12 cellular contexts compared by ENCODE assay signal in the genomic region with DNA sequence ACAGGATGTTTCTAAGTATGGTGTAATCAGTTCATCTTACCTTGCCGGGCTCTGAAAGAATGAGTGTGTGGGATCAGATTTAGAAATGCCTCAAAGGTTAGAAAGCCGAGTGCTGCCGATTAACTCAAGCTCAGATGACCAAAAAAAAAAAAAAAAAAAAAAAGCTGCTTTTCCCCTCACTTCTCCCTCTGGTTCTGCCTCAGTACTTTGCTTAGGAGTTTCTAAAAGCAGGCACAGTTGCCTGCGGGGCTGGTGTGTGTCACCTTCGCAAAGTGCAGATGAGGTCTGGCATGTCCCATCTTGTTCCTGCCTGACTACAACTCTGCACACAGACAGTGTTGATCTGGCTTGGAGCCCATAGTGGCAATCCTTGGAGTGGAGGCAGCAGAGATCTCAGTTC. TPM values are rescaled to one million over a fixed set of nuclear protein-coding genes. Genes with fewer than 3 reads are reported as not detected.
DNase-seq lines count a peak whose midpoint lies in the region; ATAC-seq and TF ChIP-seq lines count a peak whose summit lies in the region.
"Had no signal": no experiment of that assay in that cellular context is flagged by ENCODE, and none has a peak within 500 bp of the region (broad histone marks: within the 10 kb centered on the region; RNA-seq: fewer than 3 reads in every experiment).

No MANE protein-coding gene starts in this region.

- DNase-seq in H9 (no peak), SK-N-DZ (ENCODE audit: low spot score) (peak; percentile 4), Right ventricle myocardium superior (peak; percentile 58), progenitor cell of endocrine pancreas (ENCODE audit: low spot score, unreplicated experiment) (no peak), NCI-H2107 (lab: John Stamatoyannopoulos, UW) (no peak), NAMALWA (ENCODE audit: low spot score) (no peak)
- DNase-seq in activated T-helper 1 cell treated with anti-CD3 and anti-CD28 coated beads, Interleukin-12 subunit alpha, Interleukin-12 subunit beta, Interleukin-2, Interleukin-4 antibody, amounts not matched to agents 30 ng/mL and 10 ng/mL and 1 ng/mL, durations not matched to agents 14 hours and 24 hours and 36 hours (ENCODE audit: low spot score) = no peak
- DNase-seq: CD4-positive, CD25-positive, alpha-beta regulatory T cell had no signal

- no peak overlapping the region for H3K27ac ChIP-seq in H9 (ENCODE audit: insufficient read length, low read depth, low read length)
- H3K27ac ChIP-seq: neutrophil had no signal

- 0 out of 2 replicates have a peak, but pooled peaks cover 1% of the 10 kb centered on the region for H3K79me2 ChIP-seq in H9 (ENCODE audit: insufficient read depth, low read length)

- no peak overlapping the region for H2AFZ ChIP-seq in H9 (ENCODE audit: low read length)

- H2BK20ac ChIP-seq in H9 (ENCODE audit: low read depth, low read length, poor library complexity, severe bottlenecking) = no peak overlapping the region

- no peak overlapping the region for H2BK15ac ChIP-seq in H9 (ENCODE audit: low read depth, low read length)

- H4K8ac ChIP-seq in H9 (replicated peaks; ENCODE audit: insufficient read length, low read depth, low read length) = no peak overlapping the region

- H3K56ac ChIP-seq in H9 (ENCODE audit: insufficient read length, low read depth, low read length) = no peak overlapping the region

- H3K23me2 ChIP-seq in H9 (ENCODE audit: insufficient read length, low read depth, low read length, poor library complexity, severe bottlenecking) = no peaks in the 10 kb centered on the region

- H3K27me3 Mint-ChIP-seq in H9 (ENCODE audit: low read depth) = no peaks in the 10 kb centered on the region
- no peaks in the 10 kb centered on the region for H3K27me3 Mint-ChIP-seq in progenitor cell of endocrine pancreas
- H3K27me3 Mint-ChIP-seq in activated T-helper 1 cell treated with anti-CD3 and anti-CD28 coated beads, Interleukin-12 subunit alpha, Interleukin-12 subunit beta, Interleukin-2, Interleukin-4 antibody, amounts not matched to agents 30 ng/mL and 10 ng/mL and 1 ng/mL, durations not matched to agents 14 hours and 24 hours and 36 hours (ENCODE audit: insufficient read depth) = peaks cover 4% of the 10 kb centered on the region
- H3K27me3 Mint-ChIP-seq: CD4-positive, CD25-positive, alpha-beta regulatory T cell; dendritic cell treated with granulocyte-macrophage colony-stimulating factor and Interleukin-4, amounts not matched to agents 40 ng/mL and 50 ng/mL, for 4 days had no signal

- no peak overlapping the region for H3K14ac ChIP-seq in H9 (ENCODE audit: insufficient read depth, low read length)

- no peak overlapping the region for H2AK5ac ChIP-seq in H9 (ENCODE audit: insufficient read length, low read length)

- peaks cover 63 to 65% of the 10 kb centered on the region in 2 experiments for H3K4me1 Mint-ChIP-seq in H9
- peaks cover 45% of the 10 kb centered on the region for H3K4me1 Mint-ChIP-seq in progenitor cell of endocrine pancreas (ENCODE audit: low read depth)
- H3K4me1 Mint-ChIP-seq in activated T-helper 1 cell treated with anti-CD3 and anti-CD28 coated beads, Interleukin-12 subunit alpha, Interleukin-12 subunit beta, Interleukin-2, Interleukin-4 antibody, amounts not matched to agents 30 ng/mL and 10 ng/mL and 1 ng/mL, durations not matched to agents 14 hours and 24 hours and 36 hours (ENCODE audit: low read depth) = no peaks in the 10 kb centered on the region
- H3K4me1 Mint-ChIP-seq: CD4-positive, CD25-positive, alpha-beta regulatory T cell had no signal

- H3K4me2 ChIP-seq in H9 (ENCODE audit: insufficient read depth, insufficient read length, low read length) = peak overlapping the region; percentile 33

- H3K79me1 ChIP-seq in H9 (ENCODE audit: insufficient read depth, low read depth, low read length, poor library complexity, severe bottlenecking) = no peaks in the 10 kb centered on the region

- TF ChIP-seq CTCF in H9 (conservative IDR thresholded peaks at IDR 0.05) = no peak
- no peak for TF ChIP-seq CTCF in progenitor cell of endocrine pancreas (IDR thresholded peaks at IDR 0.05; ENCODE audit: unreplicated experiment)

- H3K27me3 ChIP-seq in H9 (ENCODE audit: insufficient read depth, low read length) = no peaks in the 10 kb centered on the region
- H3K27me3 ChIP-seq: neutrophil, tibial nerve had no signal

- H3K23ac ChIP-seq in H9 (ENCODE audit: insufficient read length, low read depth, low read length) = no peak overlapping the region

- H2BK12ac ChIP-seq in H9 (ENCODE audit: insufficient read length, low read depth, low read length) = peak overlapping the region; percentile 92

- no CpG with 5 or more reads among the region's 5 CpGs for WGBS in H9 (ENCODE audit: extremely low coverage, insufficient read length, low lambda C conversion rate)

- no peaks in the 10 kb centered on the region for H3K9me3 ChIP-seq in H9 (ENCODE audit: control insufficient read depth, low read depth, low read length)
- H3K9me3 ChIP-seq: neutrophil, tibial nerve had no signal

- H3K36me3 Mint-ChIP-seq in H9 (ENCODE audit: insufficient read depth in 1 of 3, low read depth in 3 of 3) (no peaks in the 10 kb centered on the region), progenitor cell of endocrine pancreas (ENCODE audit: insufficient read depth) (peaks cover 8% of the 10 kb centered on the region)
- no peaks in the 10 kb centered on the region for H3K36me3 Mint-ChIP-seq in activated T-helper 1 cell treated with anti-CD3 and anti-CD28 coated beads, Interleukin-12 subunit alpha, Interleukin-12 subunit beta, Interleukin-2, Interleukin-4 antibody, amounts not matched to agents 30 ng/mL and 10 ng/mL and 1 ng/mL, durations not matched to agents 14 hours and 24 hours and 36 hours (ENCODE audit: low read depth)
- H3K36me3 Mint-ChIP-seq: CD4-positive, CD25-positive, alpha-beta regulatory T cell had no signal

- H3K27ac Mint-ChIP-seq in H9 = peak overlapping the region; percentile 85 to 94 (median 90)
- H3K27ac Mint-ChIP-seq in progenitor cell of endocrine pancreas = peak overlapping the region; percentile 85
- H3K27ac Mint-ChIP-seq in activated T-helper 1 cell treated with anti-CD3 and anti-CD28 coated beads, Interleukin-12 subunit alpha, Interleukin-12 subunit beta, Interleukin-2, Interleukin-4 antibody, amounts not matched to agents 30 ng/mL and 10 ng/mL and 1 ng/mL, durations not matched to agents 14 hours and 24 hours and 36 hours = no peak overlapping the region
- H3K27ac Mint-ChIP-seq: CD4-positive, CD25-positive, alpha-beta regulatory T cell; dendritic cell treated with granulocyte-macrophage colony-stimulating factor and Interleukin-4, amounts not matched to agents 40 ng/mL and 50 ng/mL, for 4 days had no signal

- no peak overlapping the region for H3K4ac ChIP-seq in H9 (ENCODE audit: low read depth, low read length)

- H3K4me1 ChIP-seq in H9 (ENCODE audit: insufficient read depth, low read length) = peaks cover 4% of the 10 kb centered on the region; the same call in 1 of the 2 replicates

- H2BK5ac ChIP-seq in H9 (ENCODE audit: insufficient read length, low read length) = no peak overlapping the region

- no peak overlapping the region for H4K91ac ChIP-seq in H9 (ENCODE audit: insufficient read length, low read depth, low read length)

- ATAC-seq in Right ventricle myocardium superior (ENCODE audit: poor library complexity) (peak; percentile 83), HG02623 (IDR thresholded peaks at IDR 0.05; ENCODE audit: unreplicated experiment) (no peak)

- H3K9ac ChIP-seq in H9 (ENCODE audit: extremely low read depth, insufficient read length, low read length) = no peak overlapping the region

- intact Hi-C loops in Right ventricle myocardium superior (cut with DNase I) = no loop called here
- intact Hi-C loops in activated T-helper 1 cell treated with anti-CD3 and anti-CD28 coated beads, Interleukin-12 subunit alpha, Interleukin-12 subunit beta, Interleukin-2, Interleukin-4 antibody, amounts not matched to agents 30 ng/mL and 10 ng/mL and 1 ng/mL, durations not matched to agents 14 hours and 24 hours and 36 hours (cut with micrococcal nuclease) = no loop called here

- H4K20me1 ChIP-seq in H9 (ENCODE audit: control insufficient read depth, insufficient read depth, insufficient read length) = no peaks in the 10 kb centered on the region

- no peak overlapping the region for H2BK120ac ChIP-seq in H9 (ENCODE audit: low read depth, low read length, poor library complexity, severe bottlenecking)

- H3K9me3 Mint-ChIP-seq in H9 (no peaks in the 10 kb centered on the region), progenitor cell of endocrine pancreas (ENCODE audit: low read depth) (no peaks in the 10 kb centered on the region)
- no peaks in the 10 kb centered on the region for H3K9me3 Mint-ChIP-seq in activated T-helper 1 cell treated with anti-CD3 and anti-CD28 coated beads, Interleukin-12 subunit alpha, Interleukin-12 subunit beta, Interleukin-2, Interleukin-4 antibody, amounts not matched to agents 30 ng/mL and 10 ng/mL and 1 ng/mL, durations not matched to agents 14 hours and 24 hours and 36 hours
- H3K9me3 Mint-ChIP-seq: dendritic cell treated with granulocyte-macrophage colony-stimulating factor and Interleukin-4, amounts not matched to agents 40 ng/mL and 50 ng/mL, for 4 days had no signal

- H3T11ph ChIP-seq in H9 (ENCODE audit: low read length) = no peak overlapping the region

- H3K4me3 Mint-ChIP-seq in H9 (peak overlapping the region; percentile 57 to 67; a peak in 4 of 5 replicates), progenitor cell of endocrine pancreas (ENCODE audit: low read depth) (no peak overlapping the region)
- no peak overlapping the region for H3K4me3 Mint-ChIP-seq in activated T-helper 1 cell treated with anti-CD3 and anti-CD28 coated beads, Interleukin-12 subunit alpha, Interleukin-12 subunit beta, Interleukin-2, Interleukin-4 antibody, amounts not matched to agents 30 ng/mL and 10 ng/mL and 1 ng/mL, durations not matched to agents 14 hours and 24 hours and 36 hours
- H3K4me3 Mint-ChIP-seq: CD4-positive, CD25-positive, alpha-beta regulatory T cell; dendritic cell treated with granulocyte-macrophage colony-stimulating factor and Interleukin-4, amounts not matched to agents 40 ng/mL and 50 ng/mL, for 4 days had no signal

- H3K18ac ChIP-seq in H9 (ENCODE audit: insufficient read length, low read depth, low read length) = no peak overlapping the region

- no peak overlapping the region for H4K5ac ChIP-seq in H9 (ENCODE audit: insufficient read length, low read depth, low read length)

RNA-seq across cellular contexts. Expression of a gene that starts 47.0 kb away (rescaled TPM):
- total RNA-seq in H9 (2021) = 17.2 and 18.6 TPM in 2 replicates
- not detected in 2 replicates for polyA plus RNA-seq in SK-N-DZ (2014; cell fraction: cytosol; rRNA removed)
- not detected in 2 replicates for polyA plus RNA-seq in SK-N-DZ (2014; cell fraction: nucleus; rRNA removed)
- total RNA-seq in Right ventricle myocardium superior = 38.2 TPM
- total RNA-seq in progenitor cell of endocrine pancreas = 117 and 121 TPM in 2 replicates
- total RNA-seq in activated T-helper 1 cell treated with anti-CD3 and anti-CD28 coated beads, Interleukin-12 subunit alpha, Interleukin-12 subunit beta, Interleukin-2, Interleukin-4 antibody, amounts not matched to agents 30 ng/mL and 10 ng/mL and 1 ng/mL, durations not matched to agents 14 hours and 24 hours and 36 hours = 6.2 and 6.4 TPM in 2 replicates
- polyA plus RNA-seq: CD4-positive, CD25-positive, alpha-beta regulatory T cell had no signal

Comparison
In these comparisons a context has a peak if more than half of its experiments do, and no peak if none do; other contexts are left out.
1. DNase-seq: peak in SK-N-DZ (single experiment) and Right ventricle myocardium superior (single experiment); none in H9 (single experiment), progenitor cell of endocrine pancreas (single experiment), NCI-H2107 (single experiment), activated T-helper 1 cell treated with anti-CD3 and anti-CD28 coated beads, Interleukin-12 subunit alpha, Interleukin-12 subunit beta, Interleukin-2, Interleukin-4 antibody, amounts not matched to agents 30 ng/mL and 10 ng/mL and 1 ng/mL, durations not matched to agents 14 hours and 24 hours and 36 hours (single experiment) and NAMALWA (single experiment).
2. H3K4me3 Mint-ChIP-seq: peak in H9 (2 of 2); none in progenitor cell of endocrine pancreas (single experiment) and activated T-helper 1 cell treated with anti-CD3 and anti-CD28 coated beads, Interleukin-12 subunit alpha, Interleukin-12 subunit beta, Interleukin-2, Interleukin-4 antibody, amounts not matched to agents 30 ng/mL and 10 ng/mL and 1 ng/mL, durations not matched to agents 14 hours and 24 hours and 36 hours (single experiment).